8 cellular contexts compared by ENCODE assay signal in genomic region chr11:44950036-44950624, GRCh38. TPM values are rescaled to one million over a fixed set of nuclear protein-coding genes. Genes with fewer than 3 reads are reported as not detected.
A peak's percentile ranks its signal among the peaks of the same experiment; 100 is the strongest.
DNase-seq lines count a peak whose midpoint lies in the region; ATAC-seq and TF ChIP-seq lines count a peak whose summit lies in the region.

No MANE protein-coding gene starts in this region.

- peak overlapping the region; percentile 93 for H3K4me3 ChIP-seq in mesodermal cell (ENCODE audit: extremely low read depth, insufficient read depth, low read length, poor library complexity, severe bottlenecking)
- peak overlapping the region; percentile 64 to 68 for H3K4me3 ChIP-seq in testis

- intact Hi-C loops in testis (cut with DNase I; ENCODE audit: low total_unique reads), result no loop called here

- no peaks in the 10 kb centered on the region for H3K27me3 Mint-ChIP-seq in central memory CD8-positive, alpha-beta T cell

- no peak for TF ChIP-seq CTCF in RWPE1 (conservative IDR thresholded peaks at IDR 0.05; ENCODE audit: low read depth)
- TF ChIP-seq CTCF in testis (IDR thresholded peaks at IDR 0.05), result no peak

- peak; percentile 33 for ATAC-seq in central memory CD8-positive, alpha-beta T cell (replicated peaks; ENCODE audit: extremely low read depth, poor library complexity, severe bottlenecking)

- peak overlapping the region; percentile 93 for H3K27ac ChIP-seq in RWPE1
- H3K27ac ChIP-seq in mesodermal cell (ENCODE audit: low read depth, low read length, severe bottlenecking), result peak overlapping the region; percentile 67
- peak overlapping the region; percentile 44 to 61 for H3K27ac ChIP-seq in testis

- CTCF ChIA-PET in RWPE1 (lab: Yijun Ruan, JAX), result interaction anchor here (0.6 to 0.9 kb wide), 8 partner anchors 56 to 670 kb away, joined by 3 to 7 read pairs (median 4); no protein-coding TSS in a partner anchor

- DNase-seq in EL, result peak; percentile 12
- no peak for DNase-seq in RWPE1 (ENCODE audit: low spot score)
- DNase-seq in central memory CD8-positive, alpha-beta T cell (ENCODE audit: low spot score in 2 of 2), result no peak
- peak; percentile 37 for DNase-seq in testis
- no peak for DNase-seq in ecto neural progenitor cell (ENCODE audit: low spot score)
- no peak for DNase-seq in NCI-H187 treated with DMSO at 0.1 percent for 48 hours (lab: John Stamatoyannopoulos, UW)
- no peak for DNase-seq in NCI-H524 treated with DMSO at 0.1 percent for 48 hours (lab: John Stamatoyannopoulos, UW)

- no peaks in the 10 kb centered on the region for H3K9me3 ChIP-seq in mesodermal cell (ENCODE audit: control insufficient read depth, low read length)
- H3K9me3 ChIP-seq in testis, result no peaks in the 10 kb centered on the region

- peak overlapping the region; percentile 83 for H3K27ac Mint-ChIP-seq in central memory CD8-positive, alpha-beta T cell (ENCODE audit: low read depth)

- POLR2A ChIA-PET in RWPE1 (lab: Yijun Ruan, JAX; ENCODE audit: low non-redundant PET), result no interaction called here

- peaks cover 29% of the 10 kb centered on the region for H3K36me3 ChIP-seq in mesodermal cell (ENCODE audit: control insufficient read depth, insufficient read depth, low read length)
- no peaks in the 10 kb centered on the region for H3K36me3 ChIP-seq in testis (ENCODE audit: low read depth, missing control alignments)

- WGBS in mesodermal cell (ENCODE audit: insufficient coverage in 2 of 2), 2 experiments, result 0 to 1% methylated on average over 51 to 57 of the region's 63 CpGs
- WGBS in testis, 2 donors, result 0 to 1% methylated on average over 15 to 60 of the region's 63 CpGs

- H3K4me1 Mint-ChIP-seq in central memory CD8-positive, alpha-beta T cell, result peaks cover 27% of the 10 kb centered on the region

- H3K9me3 Mint-ChIP-seq in central memory CD8-positive, alpha-beta T cell, result no peaks in the 10 kb centered on the region

- no peaks in the 10 kb centered on the region for H3K27me3 ChIP-seq in testis

- H3K36me3 Mint-ChIP-seq in central memory CD8-positive, alpha-beta T cell (ENCODE audit: insufficient read depth), result peaks cover 5% of the 10 kb centered on the region

- H3K4me3 Mint-ChIP-seq in central memory CD8-positive, alpha-beta T cell, result peak overlapping the region; percentile 88

- peaks cover 42% of the 10 kb centered on the region for H3K4me1 ChIP-seq in mesodermal cell (ENCODE audit: control insufficient read depth, insufficient read depth, low read length, poor library complexity, severe bottlenecking)
- peaks cover 5% of the 10 kb centered on the region for H3K4me1 ChIP-seq in testis

- TF ChIP-seq POLR2A in testis (IDR thresholded peaks at IDR 0.05), result no peak

RNA-seq across cellular contexts. Expression of gene TP53I11, which starts 0.6 kb away (rescaled TPM):
- polyA plus RNA-seq in mesodermal cell (2013, experiment 1 of 2), result 155 TPM
- polyA plus RNA-seq in mesodermal cell (2013, experiment 2 of 2), result 115 TPM
- total RNA-seq in testis, result 10 to 100 TPM; 19.9 to 28.7 TPM
- 29.7 TPM for polyA plus RNA-seq in testis (ENCODE audit: insufficient read depth, low read depth, low replicate concordance)

Comparison
In these comparisons a context has a peak if more than half of its experiments do, and no peak if none do; other contexts are left out.
1. DNase-seq: peak in EL (single experiment) and testis (single experiment); none in RWPE1 (single experiment), central memory CD8-positive, alpha-beta T cell (0 of 2), ecto neural progenitor cell (single experiment), NCI-H187 treated with DMSO at 0.1 percent for 48 hours (single experiment) and NCI-H524 treated with DMSO at 0.1 percent for 48 hours (single experiment).
2. Peak in every context shown above with its lines, with median percentiles within 50 percentile points of each other: H3K27ac ChIP-seq.